ENCODE assay signal across 37 cellular contexts in genomic region chr15:54066403-54066802, GRCh38.
"Had no signal": no experiment of that assay in that cellular context is flagged by ENCODE, and none has a peak within 500 bp of the region (broad histone marks: within the 10 kb centered on the region; RNA-seq: fewer than 3 reads in every experiment).

No MANE protein-coding gene starts in this region.

- H3K4me3 Mint-ChIP-seq: activated B cell treated with CpG ODN at 0.5 μM for 24 hours; activated CD4-positive, alpha-beta memory T cell treated with anti-CD3 and anti-CD28 coated beads for 36 hours; activated CD4-positive, alpha-beta T cell treated with anti-CD3 and anti-CD28 coated beads, Interleukin-2, amount 10 ng/mL, durations not matched to agents 24 days and 14 days; activated CD8-positive, alpha-beta T cell treated with anti-CD3 and anti-CD28 coated beads for 36 hours; activated naive CD4-positive, alpha-beta T cell treated with anti-CD3 and anti-CD28 coated beads for 36 hours; activated naive CD8-positive, alpha-beta T cell treated with anti-CD3 and anti-CD28 coated beads for 36 hours; central memory CD8-positive, alpha-beta T cell; T-helper 1 cell treated with Interleukin-12 subunit alpha and Interleukin-12 subunit beta and Interleukin-4 antibody, amounts not matched to agents 30 μg/mL and 1 μg/mL, for 36 hours; T-helper 2 cell treated with Interferon-gamma antibody and Interleukin-4, amounts not matched to agents 5 μg/mL and 100 μg/mL, for 36 hours had no signal

- H3K36me3 Mint-ChIP-seq: activated CD4-positive, alpha-beta memory T cell treated with anti-CD3 and anti-CD28 coated beads for 36 hours; activated naive CD4-positive, alpha-beta T cell treated with anti-CD3 and anti-CD28 coated beads, Interleukin-2, amount 50 U/mL, for 72 hours; activated naive CD8-positive, alpha-beta T cell treated with anti-CD3 and anti-CD28 coated beads for 36 hours had no signal

- DNase-seq: activated B cell treated with CpG ODN at 0.5 μM for 24 hours; activated CD4-positive, alpha-beta memory T cell treated with anti-CD3 and anti-CD28 coated beads for 36 hours; activated CD4-positive, alpha-beta T cell treated with anti-CD3 and anti-CD28 coated beads for 4 hours; activated CD4-positive, alpha-beta T cell treated with anti-CD3 and anti-CD28 coated beads, Interleukin-2, amount 10 ng/mL, durations not matched to agents 24 days and 14 days; activated CD4-positive, alpha-beta T cell treated with anti-CD3 and anti-CD28 coated beads, Interleukin-2, amount 50 U/mL, for 1 hour; activated CD4-positive, alpha-beta T cell treated with anti-CD3 and anti-CD28 coated beads, Interleukin-2, amount 50 U/mL, for 4 hours; activated CD4-positive, CD25-positive, alpha-beta regulatory T cell treated with anti-CD3 and anti-CD28 coated beads, Interleukin-2, amount 50 U/mL, for 72 hours; activated CD8-positive, alpha-beta memory T cell treated with anti-CD3 and anti-CD28 coated beads, Interleukin-2, amount 50 U/mL, for 4 hours; activated CD8-positive, alpha-beta T cell treated with anti-CD3 and anti-CD28 coated beads for 36 hours; activated effector memory CD4-positive, alpha-beta T cell treated with Interleukin-2 at 50 U/mL for 16 hours; activated gamma-delta T cell; activated naive CD4-positive, alpha-beta T cell treated with anti-CD3 and anti-CD28 coated beads for 36 hours; activated naive CD4-positive, alpha-beta T cell treated with anti-CD3 and anti-CD28 coated beads, Interleukin-2, amount 50 U/mL, for 16 hours; activated naive CD8-positive, alpha-beta T cell treated with anti-CD3 and anti-CD28 coated beads for 36 hours; activated T-cell treated with anti-CD3 and anti-CD28 coated beads for 4 hours; activated T-cell treated with anti-CD3 and anti-CD28 coated beads, Interleukin-2, amount 50 U/mL, for 1 hour; activated T-cell treated with anti-CD3 and anti-CD28 coated beads, Interleukin-2, amount 50 U/mL, for 48 hours; adrenal gland; amniotic stem cell; aorta; body of pancreas; brain microvascular endothelial cell; caudate nucleus; cerebellar nuclear complex; T-helper 1 cell; T-helper 2 cell; T-helper 9 cell had no signal

- H3K27ac Mint-ChIP-seq: activated B cell treated with CpG ODN at 0.5 μM for 24 hours; activated CD4-positive, alpha-beta memory T cell treated with anti-CD3 and anti-CD28 coated beads for 36 hours; activated CD4-positive, alpha-beta T cell treated with anti-CD3 and anti-CD28 coated beads, Interleukin-2, amount 10 ng/mL, durations not matched to agents 24 days and 14 days; activated CD8-positive, alpha-beta T cell treated with anti-CD3 and anti-CD28 coated beads for 36 hours; activated naive CD4-positive, alpha-beta T cell treated with anti-CD3 and anti-CD28 coated beads for 36 hours; activated naive CD4-positive, alpha-beta T cell treated with anti-CD3 and anti-CD28 coated beads, Interleukin-2, amount 50 U/mL, for 72 hours; activated naive CD8-positive, alpha-beta T cell treated with anti-CD3 and anti-CD28 coated beads for 36 hours; activated T-helper 2 cell treated with anti-CD3 and anti-CD28 coated beads, Interferon-gamma antibody, Interleukin-2, Interleukin-4, amounts not matched to agents 10 μg/mL and 5 μg/mL and 100 μg/mL, durations not matched to agents 14 hours and 24 hours and 36 hours; T-helper 1 cell treated with Interleukin-12 subunit alpha and Interleukin-12 subunit beta and Interleukin-4 antibody, amounts not matched to agents 30 μg/mL and 1 μg/mL, for 36 hours; T-helper 2 cell treated with Interferon-gamma antibody and Interleukin-4, amounts not matched to agents 5 μg/mL and 100 μg/mL, for 36 hours had no signal

- H3K4me3 ChIP-seq: adrenal gland, body of pancreas, breast epithelium, cardiac muscle cell had no signal

- H3K4me1 Mint-ChIP-seq: activated B cell treated with CpG ODN at 0.5 μM for 24 hours; activated CD4-positive, alpha-beta T cell treated with anti-CD3 and anti-CD28 coated beads, Interleukin-2, amount 10 ng/mL, durations not matched to agents 24 days and 14 days; activated naive CD8-positive, alpha-beta T cell treated with anti-CD3 and anti-CD28 coated beads for 36 hours; central memory CD8-positive, alpha-beta T cell had no signal

- H3K9me3 Mint-ChIP-seq: activated CD4-positive, alpha-beta T cell treated with anti-CD3 and anti-CD28 coated beads, Interleukin-2, amount 10 ng/mL, durations not matched to agents 24 days and 14 days; activated CD8-positive, alpha-beta T cell treated with anti-CD3 and anti-CD28 coated beads for 36 hours; activated naive CD4-positive, alpha-beta T cell treated with anti-CD3 and anti-CD28 coated beads for 36 hours had no signal

- H3K9me3 ChIP-seq: adrenal gland, body of pancreas, breast epithelium had no signal

- H3K36me3 ChIP-seq: adrenal gland, brain microvascular endothelial cell, breast epithelium, cardiac muscle cell had no signal

- H3K27me3 ChIP-seq: adrenal gland, body of pancreas, brain microvascular endothelial cell, breast epithelium, cardiac muscle cell had no signal

- H3K4me1 ChIP-seq: adrenal gland, body of pancreas, breast epithelium had no signal

- FAIRE-seq: astrocyte, TTC549 had no signal

- H3K27ac ChIP-seq: adrenal gland, body of pancreas, brain microvascular endothelial cell, breast epithelium, cardiac muscle cell, VCaP had no signal

- H3K27me3 Mint-ChIP-seq: activated B cell treated with CpG ODN at 0.5 μM for 24 hours; activated CD4-positive, alpha-beta memory T cell treated with anti-CD3 and anti-CD28 coated beads for 36 hours; activated CD4-positive, alpha-beta T cell treated with anti-CD3 and anti-CD28 coated beads, Interleukin-2, amount 10 ng/mL, durations not matched to agents 24 days and 14 days; activated CD8-positive, alpha-beta T cell treated with anti-CD3 and anti-CD28 coated beads for 36 hours; activated naive CD8-positive, alpha-beta T cell treated with anti-CD3 and anti-CD28 coated beads for 36 hours; central memory CD8-positive, alpha-beta T cell had no signal

- ATAC-seq: activated CD8-positive, alpha-beta T cell treated with anti-CD3 and anti-CD28 coated beads for 36 hours; activated naive CD4-positive, alpha-beta T cell treated with anti-CD3 and anti-CD28 coated beads, Interleukin-2, amount 50 U/mL, for 72 hours; body of pancreas had no signal
